ENCODE assay signal across 20 cellular contexts in the genomic region with DNA sequence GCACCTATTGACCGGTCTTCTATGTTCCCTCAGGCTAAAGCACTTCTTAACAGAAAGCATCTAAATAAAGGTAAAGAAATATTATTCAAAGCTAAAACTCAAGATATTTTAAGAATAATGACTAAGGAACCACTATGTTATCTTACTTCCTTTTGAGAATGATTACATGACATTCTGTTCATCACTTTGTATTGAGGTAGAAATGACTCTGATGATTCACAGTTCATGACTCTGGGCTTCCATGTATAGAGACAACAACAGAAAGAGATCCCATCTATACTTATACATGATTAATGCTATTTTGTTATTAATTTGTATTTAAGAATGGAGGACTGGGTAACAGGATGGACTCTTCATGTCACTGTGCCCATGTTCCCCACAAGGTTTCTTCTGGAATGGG.
A peak's percentile ranks its signal among the peaks of the same experiment; 100 is the strongest.
DNase-seq lines count a peak whose midpoint lies in the region; ATAC-seq lines count a peak whose summit lies in the region.
"Had no signal": no experiment of that assay in that cellular context is flagged by ENCODE, and none has a peak within 500 bp of the region (broad histone marks: within the 10 kb centered on the region; RNA-seq: fewer than 3 reads in every experiment).

No MANE protein-coding gene starts in this region.

- no peaks in the 10 kb centered on the region for H3K36me3 ChIP-seq in Karpas-422 (ENCODE audit: insufficient read depth, low read length)

- H3K9me3 Mint-ChIP-seq in activated T-helper 17 cell treated with anti-CD3 and anti-CD28 coated beads, Interleukin-2, amount 50 U/mL, for 72 hours, result no peaks in the 10 kb centered on the region
- no peaks in the 10 kb centered on the region for H3K9me3 Mint-ChIP-seq in activated CD8-positive, alpha-beta memory T cell treated with anti-CD3 and anti-CD28 coated beads, Interleukin-2, amount 10 ng/mL, durations not matched to agents 7 days and 5 days (ENCODE audit: low read depth)
- H3K9me3 Mint-ChIP-seq: CD4-positive, alpha-beta T cell had no signal

- no peak overlapping the region for H2AFZ ChIP-seq in Karpas-422 (ENCODE audit: low read length)

- CTCF ChIA-PET in activated CD8-positive, alpha-beta memory T cell treated with anti-CD3 and anti-CD28 coated beads, Interleukin-2, amount 10 ng/mL, durations not matched to agents 7 days and 5 days (lab: Charles Lee), result no interaction called here

- no peak overlapping the region for H3K27ac Mint-ChIP-seq in activated T-helper 17 cell treated with anti-CD3 and anti-CD28 coated beads, Interleukin-2, amount 50 U/mL, for 72 hours
- no peak overlapping the region for H3K27ac Mint-ChIP-seq in activated CD8-positive, alpha-beta memory T cell treated with anti-CD3 and anti-CD28 coated beads, Interleukin-2, amount 10 ng/mL, durations not matched to agents 7 days and 5 days
- H3K27ac Mint-ChIP-seq: CD4-positive, alpha-beta T cell; HFFc6 had no signal

- no peaks in the 10 kb centered on the region for H3K27me3 Mint-ChIP-seq in activated T-helper 17 cell treated with anti-CD3 and anti-CD28 coated beads, Interleukin-2, amount 50 U/mL, for 72 hours
- H3K27me3 Mint-ChIP-seq in activated CD8-positive, alpha-beta memory T cell treated with anti-CD3 and anti-CD28 coated beads, Interleukin-2, amount 10 ng/mL, durations not matched to agents 7 days and 5 days, result no peaks in the 10 kb centered on the region
- H3K27me3 Mint-ChIP-seq: CD4-positive, alpha-beta T cell had no signal

- no peaks in the 10 kb centered on the region for H3K4me1 ChIP-seq in Karpas-422 (ENCODE audit: low read length)
- H3K4me1 ChIP-seq: A549, Caco-2 had no signal

- H3K4me2 ChIP-seq in Karpas-422 (ENCODE audit: low read depth, low read length, poor library complexity, severe bottlenecking), result no peak overlapping the region
- H3K4me2 ChIP-seq: A549 had no signal

- H3K9me2 ChIP-seq in Karpas-422 (replicated peaks; ENCODE audit: insufficient read depth, low read length), result no peaks in the 10 kb centered on the region

- H3K4me1 Mint-ChIP-seq in activated T-helper 17 cell treated with anti-CD3 and anti-CD28 coated beads, Interleukin-2, amount 50 U/mL, for 72 hours, result peaks cover 15% of the 10 kb centered on the region
- peaks cover 20% of the 10 kb centered on the region for H3K4me1 Mint-ChIP-seq in activated CD8-positive, alpha-beta memory T cell treated with anti-CD3 and anti-CD28 coated beads, Interleukin-2, amount 10 ng/mL, durations not matched to agents 7 days and 5 days

- no peak for DNase-seq in activated CD4-positive, CD25-positive, alpha-beta regulatory T cell (lab: John Stamatoyannopoulos, UW)
- peak; percentile 20 for DNase-seq in iris pigment epithelial cell (ENCODE audit: low read depth)
- no peak for DNase-seq in activated CD8-positive, alpha-beta memory T cell treated with anti-CD3 and anti-CD28 coated beads, Interleukin-2, amount 10 ng/mL, durations not matched to agents 7 days and 5 days
- no peak for DNase-seq in globus pallidus (ENCODE audit: low spot score)
- DNase-seq in Karpas-422, result no peak
- DNase-seq: AML-193; Caco-2; CD4-positive, alpha-beta T cell; DMS79; GDM1; GOT3; H7; HFFc6 had no signal

- no peaks in the 10 kb centered on the region for H4K20me1 ChIP-seq in Karpas-422 (ENCODE audit: insufficient read depth, low read depth, low read length)

- H3K27me3 ChIP-seq in Karpas-422 (ENCODE audit: low read length), result no peaks in the 10 kb centered on the region

- no peak overlapping the region for H3K4me3 Mint-ChIP-seq in activated T-helper 17 cell treated with anti-CD3 and anti-CD28 coated beads, Interleukin-2, amount 50 U/mL, for 72 hours
- no peak overlapping the region for H3K4me3 Mint-ChIP-seq in activated CD8-positive, alpha-beta memory T cell treated with anti-CD3 and anti-CD28 coated beads, Interleukin-2, amount 10 ng/mL, durations not matched to agents 7 days and 5 days
- H3K4me3 Mint-ChIP-seq: CD4-positive, alpha-beta T cell; HFFc6 had no signal

- H3K9me3 ChIP-seq in Karpas-422 (ENCODE audit: low read length), result no peaks in the 10 kb centered on the region
- H3K9me3 ChIP-seq: A549, Caco-2 had no signal

- no peak overlapping the region for H3K9ac ChIP-seq in Karpas-422 (ENCODE audit: low read length)

- peak; percentile 81 to 83 for ATAC-seq in activated CD4-positive, CD25-positive, alpha-beta regulatory T cell treated with anti-CD3 and anti-CD28 coated beads, Interleukin-2, amount 50 U/mL, for 24 hours
- ATAC-seq in activated T-helper 17 cell treated with anti-CD3 and anti-CD28 coated beads, Interleukin-2, amount 50 U/mL, for 72 hours (replicated peaks), result peak; percentile 74
- ATAC-seq in activated CD8-positive, alpha-beta memory T cell treated with anti-CD3 and anti-CD28 coated beads, Interleukin-2, amount 10 ng/mL, durations not matched to agents 7 days and 5 days, result no peak
- ATAC-seq: A549, HCT116 had no signal

- no peak overlapping the region for H3K27ac ChIP-seq in Karpas-422 (ENCODE audit: low read length)
- H3K27ac ChIP-seq: 22Rv1, A549, C4-2B, HL-60 had no signal

- no peaks in the 10 kb centered on the region for H3K36me3 Mint-ChIP-seq in activated T-helper 17 cell treated with anti-CD3 and anti-CD28 coated beads, Interleukin-2, amount 50 U/mL, for 72 hours (ENCODE audit: low read depth)
- H3K36me3 Mint-ChIP-seq in activated CD8-positive, alpha-beta memory T cell treated with anti-CD3 and anti-CD28 coated beads, Interleukin-2, amount 10 ng/mL, durations not matched to agents 7 days and 5 days, result no peaks in the 10 kb centered on the region

- no peak overlapping the region for H3K4me3 ChIP-seq in Karpas-422 (ENCODE audit: low read length)
- H3K4me3 ChIP-seq: A549 had no signal

- no peaks in the 10 kb centered on the region for H3K79me2 ChIP-seq in Karpas-422 (ENCODE audit: low read length)
